19 cellular contexts compared by ENCODE assay signal in genomic region chr9:13661014-13661413, GRCh38.
A peak's percentile ranks its signal among the peaks of the same experiment; 100 is the strongest.
DNase-seq lines count a peak whose midpoint lies in the region; ATAC-seq and TF ChIP-seq lines count a peak whose summit lies in the region.
"Had no signal": no experiment of that assay in that cellular context is flagged by ENCODE, and none has a peak within 500 bp of the region (broad histone marks: within the 10 kb centered on the region; RNA-seq: fewer than 3 reads in every experiment).

No MANE protein-coding gene starts in this region.

- no peaks in the 10 kb centered on the region for H3K79me2 ChIP-seq in OCI-LY1 (ENCODE audit: insufficient read depth, low read length)

- 74% methylated on average over 3 of the region's 3 CpGs for whole genome bisulfite sequencing in right cardiac atrium

- H2AFZ ChIP-seq in OCI-LY1 (ENCODE audit: low read length), result no peak overlapping the region

- peak overlapping the region; percentile 4; the same call in 1 of the 2 replicates for H3K4me2 ChIP-seq in OCI-LY1 (ENCODE audit: low read length)

- no peaks in the 10 kb centered on the region for H3F3A ChIP-seq in OCI-LY1 (ENCODE audit: insufficient read depth, low read length)

- no peak for TF ChIP-seq CTCF in OCI-LY1 (IDR thresholded peaks at IDR 0.05; ENCODE audit: low read length)

- no peaks in the 10 kb centered on the region for H4K20me1 ChIP-seq in OCI-LY1 (ENCODE audit: insufficient read depth, low read length)

- H3K9me3 ChIP-seq in right cardiac atrium (ENCODE audit: control insufficient read depth, low read length) (no peaks in the 10 kb centered on the region), OCI-LY1 (ENCODE audit: low read length) (no peaks in the 10 kb centered on the region), skeletal muscle tissue (ENCODE audit: control insufficient read depth in 3 of 3, low read length in 3 of 3) (no peaks in the 10 kb centered on the region)
- H3K9me3 ChIP-seq: lower lobe of right lung, ovary, SJCRH30 had no signal

- H3K27me3 ChIP-seq in right cardiac atrium (ENCODE audit: control insufficient read depth, insufficient read depth), result no peaks in the 10 kb centered on the region
- no peaks in the 10 kb centered on the region for H3K27me3 ChIP-seq in OCI-LY1 (ENCODE audit: insufficient read depth, low read length)
- no peaks in the 10 kb centered on the region for H3K27me3 ChIP-seq in skeletal muscle tissue (ENCODE audit: control insufficient read depth in 3 of 3, insufficient read depth in 3 of 3, low read length in 3 of 3)
- H3K27me3 ChIP-seq: cardiac muscle cell, ovary, SJCRH30 had no signal

- no peaks in the 10 kb centered on the region for H3K4me1 ChIP-seq in right cardiac atrium (ENCODE audit: control insufficient read depth, insufficient read depth, low read length)
- no peaks in the 10 kb centered on the region for H3K4me1 ChIP-seq in OCI-LY1 (ENCODE audit: insufficient read depth, low read length, severe bottlenecking)
- peaks cover 0 to 6% (median 0%) of the 10 kb centered on the region in 3 donors for H3K4me1 ChIP-seq in skeletal muscle tissue (ENCODE audit: control insufficient read depth in 3 of 3, insufficient read depth in 3 of 3, low read length in 3 of 3)
- H3K4me1 ChIP-seq: lower lobe of right lung had no signal

- H3K4me3 ChIP-seq in right cardiac atrium (ENCODE audit: low read length) (no peak overlapping the region), OCI-LY1 (ENCODE audit: low read depth, low read length, poor library complexity, severe bottlenecking) (no peak overlapping the region), skeletal muscle tissue (ENCODE audit: low read length in 3 of 3) (peak overlapping the region in 2 of 3 donors; percentile 40 to 50)
- H3K4me3 ChIP-seq: cardiac muscle cell, lower lobe of right lung, ovary, SJCRH30, skin epidermis had no signal

- H3K27ac ChIP-seq in right cardiac atrium (ENCODE audit: low read length) (peak overlapping the region; percentile 13), OCI-LY1 (ENCODE audit: low read depth, low read length, poor library complexity, severe bottlenecking) (no peak overlapping the region), skeletal muscle tissue (ENCODE audit: low read depth, low read length) (no peak overlapping the region)
- H3K27ac ChIP-seq: cardiac muscle cell, lower lobe of right lung, ovary, SJCRH30, skin epidermis had no signal

- DNase-seq in right cardiac atrium (no peak), Right ventricle myocardium inferior (ENCODE audit: missing footprints) (no peak), KG1 (lab: John Stamatoyannopoulos, UW) (no peak), HuH-7 (ENCODE audit: low spot score) (no peak)
- no peak for DNase-seq in activated CD8-positive, alpha-beta memory T cell treated with anti-CD3 and anti-CD28 coated beads, Interleukin-2, amount 50 U/mL, for 4 hours
- DNase-seq: activated CD4-positive, CD25-positive, alpha-beta regulatory T cell treated with anti-CD3 and anti-CD28 coated beads, Interleukin-2, amount 50 U/mL, for 72 hours; CD4-positive, CD25-positive, alpha-beta regulatory T cell; DMS79; lower lobe of right lung; MV-4-11; NCI-H524; ovary; SJCRH30; stimulated activated CD4-positive, alpha-beta T cell treated with anti-CD3 and anti-CD28 coated beads, Interleukin-4, amount 100 ng/mL, for 1 hour had no signal

- H3K9me2 ChIP-seq in OCI-LY1 (ENCODE audit: low read depth, low read length), result no peaks in the 10 kb centered on the region

- ATAC-seq in right cardiac atrium (no peak), Right ventricle myocardium inferior (no peak), GM21717 (IDR thresholded peaks at IDR 0.05; ENCODE audit: unreplicated experiment) (peak; percentile 83)
- ATAC-seq: lower lobe of right lung had no signal

- intact Hi-C loops in right cardiac atrium (cut with DNase I), result no loop called here
- intact Hi-C loops in Right ventricle myocardium inferior (cut with DNase I), result no loop called here

- no peak overlapping the region for H3K9ac ChIP-seq in OCI-LY1 (ENCODE audit: low read length)
- H3K9ac ChIP-seq in skeletal muscle tissue (ENCODE audit: low read depth in 1 of 3, low read length in 3 of 3), result no peak overlapping the region

- H3K36me3 ChIP-seq in OCI-LY1 (ENCODE audit: insufficient read depth, low read length) (no peaks in the 10 kb centered on the region), skeletal muscle tissue (ENCODE audit: control insufficient read depth in 3 of 3, insufficient read depth in 3 of 3, low read length in 3 of 3) (no peaks in the 10 kb centered on the region)
- H3K36me3 ChIP-seq: cardiac muscle cell, lower lobe of right lung, ovary, SJCRH30 had no signal

Comparison
In these comparisons a context has a peak if more than half of its experiments do, and no peak if none do; other contexts are left out.
1. H3K4me3 ChIP-seq: peak in skeletal muscle tissue (2 of 3); none in right cardiac atrium (single experiment) and OCI-LY1 (single experiment).